Comparison of ENCODE assay signal across 23 cellular contexts in genomic region chr2:216319771-216320170, GRCh38. TPM values are rescaled to one million over a fixed set of nuclear protein-coding genes. Genes with fewer than 3 reads are reported as not detected.
A peak's percentile ranks its signal among the peaks of the same experiment; 100 is the strongest.
DNase-seq lines count a peak whose midpoint lies in the region; ATAC-seq lines count a peak whose summit lies in the region.
"Had no signal": no experiment of that assay in that cellular context is flagged by ENCODE, and none has a peak within 500 bp of the region (broad histone marks: within the 10 kb centered on the region; RNA-seq: fewer than 3 reads in every experiment).

No MANE protein-coding gene starts in this region.

- WGBS in GM23248 (ENCODE audit: low coverage in 1 of 2, low lambda C conversion rate in 2 of 2, missing lambda C conversion rate in 2 of 2), 2 experiments: 45 to 52% methylated on average over 2 of the region's 2 CpGs

- no peak overlapping the region for H2AFZ ChIP-seq in GM23248
- H2AFZ ChIP-seq: PC-9 had no signal

- peaks cover 39% of the 10 kb centered on the region for H3F3A ChIP-seq in GM23248 (ENCODE audit: insufficient read depth)

- H3K27ac ChIP-seq in GM23248: peak overlapping the region; percentile 66
- H3K27ac ChIP-seq: colonic mucosa, HL-60, PC-9 had no signal

- H3K27me3 ChIP-seq in GM23248 (replicated peaks; ENCODE audit: insufficient read depth): no peaks in the 10 kb centered on the region
- no peaks in the 10 kb centered on the region for H3K27me3 ChIP-seq in adipocyte (replicated peaks; ENCODE audit: control insufficient read depth, insufficient read depth, low read length)
- H3K27me3 ChIP-seq: colonic mucosa had no signal

- H3K9ac ChIP-seq in GM23248: peak overlapping the region; percentile 22; the same call in 1 of the 2 replicates
- no peak overlapping the region for H3K9ac ChIP-seq in adipocyte (ENCODE audit: low read length)

- no peaks in the 10 kb centered on the region for H3K9me2 ChIP-seq in GM23248 (ENCODE audit: insufficient read depth)

- ATAC-seq in stimulated activated naive CD8-positive, alpha-beta T cell treated with anti-CD3 and anti-CD28 coated beads, Interleukin-15, Interleukin-2, amounts not matched to agents 100 U/mL and 50 U/mL, for 24 hours: no peak
- ATAC-seq: GM12878 had no signal

- H3K36me3 ChIP-seq in GM23248 (ENCODE audit: low read depth) (no peaks in the 10 kb centered on the region), adipocyte (ENCODE audit: control insufficient read depth, insufficient read depth, low read length, severe bottlenecking) (no peaks in the 10 kb centered on the region)
- H3K36me3 ChIP-seq: colonic mucosa had no signal

- H3K79me2 ChIP-seq in GM23248 (ENCODE audit: insufficient read depth): peaks cover 54% of the 10 kb centered on the region

- H3K4me3 ChIP-seq in GM23248 (no peak overlapping the region), adipocyte (ENCODE audit: low read length) (no peak overlapping the region)
- H3K4me3 ChIP-seq: colonic mucosa, GM12878, PC-9 had no signal

- H3K9me3 ChIP-seq in GM23248 (ENCODE audit: low read depth): no peaks in the 10 kb centered on the region
- H3K9me3 ChIP-seq in adipocyte (ENCODE audit: control insufficient read depth, low read length): no peaks in the 10 kb centered on the region
- H3K9me3 ChIP-seq: colonic mucosa had no signal

- peak overlapping the region; percentile 40 for H3K4me2 ChIP-seq in GM23248 (ENCODE audit: unreplicated experiment)
- H3K4me2 ChIP-seq: PC-9 had no signal

- no peaks in the 10 kb centered on the region for H4K20me1 ChIP-seq in GM23248 (ENCODE audit: insufficient read depth)

- in situ Hi-C loops in GM23248 (cut with MboI): no loop called here

- DNase-seq in GM23248 (peak; percentile 78), adipocyte (ENCODE audit: low read depth) (peak; percentile 52), iPS DF 19.7 (ENCODE audit: low read depth, low spot score) (peak; percentile 67), retina (peak; percentile 17), activated gamma-delta T cell treated with Interleukin-2 at 50 U/mL for 16 hours (no peak)
- no peak for DNase-seq in stimulated activated naive CD8-positive, alpha-beta T cell treated with anti-CD3 and anti-CD28 coated beads, Interleukin-15, Interleukin-2, amounts not matched to agents 100 U/mL and 50 U/mL, for 24 hours
- DNase-seq in stimulated activated CD4-positive, alpha-beta T cell treated with anti-CD3 and anti-CD28 coated beads, Interleukin-2, amount 100 ng/mL, for 48 hours: no peak
- DNase-seq: activated CD4-positive, alpha-beta memory T cell treated with anti-CD3 and anti-CD28 coated beads, Interleukin-2, amount 10 ng/mL, durations not matched to agents 7 days and 5 days; C1 segment of cervical spinal cord; colonic mucosa; DMS79; Karpas-422; NCI-H146; NCI-H510A treated with DMSO at 0.1 percent for 48 hours; nucleus accumbens; PC-9; small intestine; stimulated activated naive CD4-positive, alpha-beta T cell treated with Interleukin-2 at 50 U/mL for 16 hours had no signal

- H3K4me1 ChIP-seq in GM23248 (ENCODE audit: insufficient read depth) (peaks cover 63% of the 10 kb centered on the region), adipocyte (ENCODE audit: control insufficient read depth, insufficient read depth, low read length) (peaks cover 29% of the 10 kb centered on the region)
- H3K4me1 ChIP-seq: colonic mucosa had no signal

RNA-seq across cellular contexts. Expression of gene MARCHF4, which starts 52.5 kb away (rescaled TPM):
- total RNA-seq in GM23248 (2014; rRNA removed; shearing (Covaris generic)): 10.6 and 14.5 TPM in 2 replicates
- polyA plus RNA-seq in GM23248 (2016; fragmentation: Nextera tagmentation; extraction: Ambion mirVana): 7.0 and 7.8 TPM in 2 replicates
- total RNA-seq: activated CD4-positive, alpha-beta memory T cell treated with anti-CD3 and anti-CD28 coated beads, Interleukin-2, amount 10 ng/mL, durations not matched to agents 7 days and 5 days; GM12878; mesenteric fat pad; ureter had no signal
- polyA plus RNA-seq: esophagus, GM12878 had no signal

Comparison
In these comparisons a context has a peak if more than half of its experiments do, and no peak if none do; other contexts are left out.
1. DNase-seq: peak in GM23248 (single experiment), adipocyte (single experiment), iPS DF 19.7 (single experiment) and retina (single experiment); none in stimulated activated naive CD8-positive, alpha-beta T cell treated with anti-CD3 and anti-CD28 coated beads, Interleukin-15, Interleukin-2, amounts not matched to agents 100 U/mL and 50 U/mL, for 24 hours (single experiment), activated gamma-delta T cell treated with Interleukin-2 at 50 U/mL for 16 hours (single experiment) and stimulated activated CD4-positive, alpha-beta T cell treated with anti-CD3 and anti-CD28 coated beads, Interleukin-2, amount 100 ng/mL, for 48 hours (0 of 2).